27 cellular contexts compared by ENCODE assay signal in the genomic region with DNA sequence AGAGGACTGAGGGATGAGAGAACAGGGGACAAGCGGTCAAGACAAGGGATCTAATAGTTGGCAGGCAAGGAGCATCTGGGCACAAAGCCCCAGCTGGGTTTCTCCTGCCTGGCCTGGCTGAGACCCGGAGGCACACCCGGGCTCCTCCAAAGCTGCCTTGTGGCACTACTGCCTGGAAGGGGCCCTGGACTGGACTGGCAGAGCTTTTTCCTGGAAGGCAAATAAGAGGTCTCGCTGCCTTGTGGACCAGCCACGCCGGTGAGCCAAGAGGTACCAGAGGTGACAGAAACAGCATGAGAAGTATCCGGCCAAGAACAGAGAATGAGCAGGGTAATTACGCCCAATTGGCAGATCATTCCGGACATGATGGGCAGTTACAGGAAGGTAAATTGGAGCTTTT.
"Had no signal": no experiment of that assay in that cellular context is flagged by ENCODE, and none has a peak within 500 bp of the region (broad histone marks: within the 10 kb centered on the region; RNA-seq: fewer than 3 reads in every experiment).

No MANE protein-coding gene starts in this region.

- FAIRE-seq: RCC 7860 had no signal

- H3K27me3 ChIP-seq: ascending aorta, body of pancreas had no signal

- H3K4me1 Mint-ChIP-seq: activated CD4-positive, alpha-beta T cell treated with anti-CD3 and anti-CD28 coated beads, Interleukin-2, amount 10 ng/mL, durations not matched to agents 7 days and 5 days; activated naive CD8-positive, alpha-beta T cell treated with anti-CD3 and anti-CD28 coated beads, Interleukin-2, amount 50 U/mL, for 24 hours; central memory CD8-positive, alpha-beta T cell; IgD-negative memory B cell had no signal

- ATAC-seq: activated naive CD8-positive, alpha-beta T cell treated with anti-CD3 and anti-CD28 coated beads, Interleukin-2, amount 50 U/mL, for 24 hours; activated T-cell treated with anti-CD3 and anti-CD28 coated beads, Interleukin-2, amount 50 U/mL, for 4 hours; body of pancreas; PC-3 had no signal

- DNase-seq: activated CD4-positive, alpha-beta memory T cell treated with anti-CD3 and anti-CD28 coated beads for 36 hours; activated CD4-positive, alpha-beta T cell treated with anti-CD3 and anti-CD28 coated beads, Interleukin-2, amount 10 ng/mL, durations not matched to agents 7 days and 5 days; activated CD4-positive, CD25-positive, alpha-beta regulatory T cell; activated CD8-positive, alpha-beta memory T cell treated with anti-CD3 and anti-CD28 coated beads for 24 hours; activated gamma-delta T cell; activated naive CD4-positive, alpha-beta T cell treated with anti-CD3 and anti-CD28 coated beads, Interleukin-2, amount 50 U/mL, for 16 hours; activated naive CD8-positive, alpha-beta T cell treated with anti-CD3 and anti-CD28 coated beads, Interleukin-2, amount 50 U/mL, for 24 hours; activated T-cell treated with anti-CD3 and anti-CD28 coated beads, Interleukin-2, amount 50 U/mL, for 4 hours; amniotic stem cell; body of pancreas; KG1; NCI-H1092; NCI-H1417 treated with DMSO at 0.1 percent for 48 hours; NCI-H1694; NCI-H2029; NCI-H2107; NCI-H2171 treated with DMSO at 0.1 percent for 48 hours; NCI-H345; NCI-H510A treated with DMSO at 0.1 percent for 48 hours; NCI-H69; PC-3; SIG-M5 had no signal

- H3K27me3 Mint-ChIP-seq: activated CD4-positive, alpha-beta memory T cell treated with anti-CD3 and anti-CD28 coated beads for 36 hours; activated CD4-positive, alpha-beta T cell treated with anti-CD3 and anti-CD28 coated beads, Interleukin-2, amount 10 ng/mL, durations not matched to agents 7 days and 5 days; activated naive CD8-positive, alpha-beta T cell treated with anti-CD3 and anti-CD28 coated beads, Interleukin-2, amount 50 U/mL, for 24 hours; central memory CD8-positive, alpha-beta T cell; IgD-negative memory B cell had no signal

- H3K4me1 ChIP-seq: ascending aorta, body of pancreas had no signal

- H3K9me3 Mint-ChIP-seq: activated CD4-positive, alpha-beta memory T cell treated with anti-CD3 and anti-CD28 coated beads for 36 hours; activated CD4-positive, alpha-beta T cell treated with anti-CD3 and anti-CD28 coated beads, Interleukin-2, amount 10 ng/mL, durations not matched to agents 7 days and 5 days; activated naive CD8-positive, alpha-beta T cell treated with anti-CD3 and anti-CD28 coated beads, Interleukin-2, amount 50 U/mL, for 24 hours; activated T-cell treated with anti-CD3 and anti-CD28 coated beads, Interleukin-2, amount 50 U/mL, for 4 hours; central memory CD8-positive, alpha-beta T cell; IgD-negative memory B cell had no signal

- H3K4me3 Mint-ChIP-seq: activated CD4-positive, alpha-beta memory T cell treated with anti-CD3 and anti-CD28 coated beads for 36 hours; activated CD4-positive, alpha-beta T cell treated with anti-CD3 and anti-CD28 coated beads, Interleukin-2, amount 10 ng/mL, durations not matched to agents 7 days and 5 days; activated naive CD8-positive, alpha-beta T cell treated with anti-CD3 and anti-CD28 coated beads, Interleukin-2, amount 50 U/mL, for 24 hours; activated T-cell treated with anti-CD3 and anti-CD28 coated beads, Interleukin-2, amount 50 U/mL, for 4 hours; central memory CD8-positive, alpha-beta T cell; IgD-negative memory B cell had no signal

- H3K27ac ChIP-seq: ascending aorta, body of pancreas, VCaP had no signal

- H3K4me3 ChIP-seq: ascending aorta, body of pancreas had no signal

- H3K27ac Mint-ChIP-seq: activated CD4-positive, alpha-beta memory T cell treated with anti-CD3 and anti-CD28 coated beads for 36 hours; activated CD4-positive, alpha-beta T cell treated with anti-CD3 and anti-CD28 coated beads, Interleukin-2, amount 10 ng/mL, durations not matched to agents 7 days and 5 days; activated naive CD8-positive, alpha-beta T cell treated with anti-CD3 and anti-CD28 coated beads, Interleukin-2, amount 50 U/mL, for 24 hours; IgD-negative memory B cell had no signal

- H3K9me3 ChIP-seq: ascending aorta, body of pancreas had no signal
